In the genomic region with DNA sequence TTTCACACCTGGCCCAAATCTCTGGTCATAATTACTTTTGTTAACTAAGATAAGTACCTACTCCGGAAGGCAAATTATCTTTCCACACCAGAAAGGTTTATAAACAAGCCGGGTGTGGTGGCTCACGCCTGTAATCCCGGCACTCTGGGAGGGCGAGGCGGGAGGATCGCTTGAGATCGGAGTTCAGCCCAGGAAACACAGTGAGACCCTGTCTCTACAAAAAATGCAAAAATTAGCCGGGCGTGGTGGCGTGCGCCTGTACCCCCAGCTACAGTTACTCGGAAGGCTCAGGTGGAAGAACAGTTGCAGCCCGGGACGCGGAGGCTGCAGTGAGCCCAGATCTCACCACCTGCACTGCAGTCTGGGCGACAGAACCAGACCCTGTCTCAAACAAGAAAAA, we compare ENCODE assay signal across 1 cellular context.
TF ChIP-seq lines count a peak whose summit lies in the region.

No MANE protein-coding gene starts in this region.

TF ChIP-seq in HepG2, 621 proteins besides CTCF, POLR2A, EP300 and RAD21 (continued from another document and continues in another):
- TF ChIP-seq, protein P1, sequence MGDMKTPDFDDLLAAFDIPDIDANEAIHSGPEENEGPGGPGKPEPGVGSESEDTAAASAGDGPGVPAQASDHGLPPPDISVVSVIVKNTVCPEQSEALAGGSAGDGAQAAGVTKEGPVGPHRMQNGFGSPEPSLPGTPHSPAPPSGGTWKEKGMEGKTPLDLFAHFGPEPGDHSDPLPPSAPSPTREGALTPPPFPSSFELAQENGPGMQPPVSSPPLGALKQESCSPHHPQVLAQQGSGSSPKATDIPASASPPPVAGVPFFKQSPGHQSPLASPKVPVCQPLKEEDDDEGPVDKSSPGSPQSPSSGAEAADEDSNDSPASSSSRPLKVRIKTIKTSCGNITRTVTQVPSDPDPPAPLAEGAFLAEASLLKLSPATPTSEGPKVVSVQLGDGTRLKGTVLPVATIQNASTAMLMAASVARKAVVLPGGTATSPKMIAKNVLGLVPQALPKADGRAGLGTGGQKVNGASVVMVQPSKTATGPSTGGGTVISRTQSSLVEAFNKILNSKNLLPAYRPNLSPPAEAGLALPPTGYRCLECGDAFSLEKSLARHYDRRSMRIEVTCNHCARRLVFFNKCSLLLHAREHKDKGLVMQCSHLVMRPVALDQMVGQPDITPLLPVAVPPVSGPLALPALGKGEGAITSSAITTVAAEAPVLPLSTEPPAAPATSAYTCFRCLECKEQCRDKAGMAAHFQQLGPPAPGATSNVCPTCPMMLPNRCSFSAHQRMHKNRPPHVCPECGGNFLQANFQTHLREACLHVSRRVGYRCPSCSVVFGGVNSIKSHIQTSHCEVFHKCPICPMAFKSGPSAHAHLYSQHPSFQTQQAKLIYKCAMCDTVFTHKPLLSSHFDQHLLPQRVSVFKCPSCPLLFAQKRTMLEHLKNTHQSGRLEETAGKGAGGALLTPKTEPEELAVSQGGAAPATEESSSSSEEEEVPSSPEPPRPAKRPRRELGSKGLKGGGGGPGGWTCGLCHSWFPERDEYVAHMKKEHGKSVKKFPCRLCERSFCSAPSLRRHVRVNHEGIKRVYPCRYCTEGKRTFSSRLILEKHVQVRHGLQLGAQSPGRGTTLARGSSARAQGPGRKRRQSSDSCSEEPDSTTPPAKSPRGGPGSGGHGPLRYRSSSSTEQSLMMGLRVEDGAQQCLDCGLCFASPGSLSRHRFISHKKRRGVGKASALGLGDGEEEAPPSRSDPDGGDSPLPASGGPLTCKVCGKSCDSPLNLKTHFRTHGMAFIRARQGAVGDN (CRISPR knock-in tag; IDR thresholded peaks at IDR 0.05), result peak; percentile 65
- no peak for TF ChIP-seq RFX1 (IDR thresholded peaks at IDR 0.05)
- TF ChIP-seq XRCC5 (optimal IDR thresholded peaks at IDR 0.05; ENCODE audit: low read length), result peak; percentile 44
- TF ChIP-seq, protein P2, sequence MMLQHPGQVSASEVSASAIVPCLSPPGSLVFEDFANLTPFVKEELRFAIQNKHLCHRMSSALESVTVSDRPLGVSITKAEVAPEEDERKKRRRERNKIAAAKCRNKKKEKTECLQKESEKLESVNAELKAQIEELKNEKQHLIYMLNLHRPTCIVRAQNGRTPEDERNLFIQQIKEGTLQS (CRISPR knock-in tag; IDR thresholded peaks at IDR 0.05), result no peak
- TF ChIP-seq TCF12 (IDR thresholded peaks at IDR 0.05), result no peak
- no peak for TF ChIP-seq TCF12 (CRISPR knock-in tag; IDR thresholded peaks at IDR 0.05)
- TF ChIP-seq RBAK (CRISPR knock-in tag; IDR thresholded peaks at IDR 0.05), result no peak
- no peak for TF ChIP-seq ZFY (CRISPR knock-in tag; IDR thresholded peaks at IDR 0.05)
- 0 out of 2 replicates have a peak, but pooled peaks have one; percentile 30 for TF ChIP-seq MIER3 (CRISPR knock-in tag; IDR thresholded peaks at IDR 0.05; ENCODE audit: borderline replicate concordance)
- TF ChIP-seq ZNF547 (CRISPR knock-in tag; IDR thresholded peaks at IDR 0.05), result peak; percentile 64; the same call in 1 of the 2 replicates
- TF ChIP-seq WIZ (CRISPR knock-in tag; IDR thresholded peaks at IDR 0.05), result no peak
- TF ChIP-seq ZNF746 (CRISPR knock-in tag; IDR thresholded peaks at IDR 0.05), result no peak
- no peak for TF ChIP-seq HNRNPUL1 (IDR thresholded peaks at IDR 0.05; ENCODE audit: low read depth, low read length)
- TF ChIP-seq ZNF263 (CRISPR knock-in tag; IDR thresholded peaks at IDR 0.05), result peak; percentile 50; the same call in 1 of the 2 replicates
- TF ChIP-seq, protein P3, sequence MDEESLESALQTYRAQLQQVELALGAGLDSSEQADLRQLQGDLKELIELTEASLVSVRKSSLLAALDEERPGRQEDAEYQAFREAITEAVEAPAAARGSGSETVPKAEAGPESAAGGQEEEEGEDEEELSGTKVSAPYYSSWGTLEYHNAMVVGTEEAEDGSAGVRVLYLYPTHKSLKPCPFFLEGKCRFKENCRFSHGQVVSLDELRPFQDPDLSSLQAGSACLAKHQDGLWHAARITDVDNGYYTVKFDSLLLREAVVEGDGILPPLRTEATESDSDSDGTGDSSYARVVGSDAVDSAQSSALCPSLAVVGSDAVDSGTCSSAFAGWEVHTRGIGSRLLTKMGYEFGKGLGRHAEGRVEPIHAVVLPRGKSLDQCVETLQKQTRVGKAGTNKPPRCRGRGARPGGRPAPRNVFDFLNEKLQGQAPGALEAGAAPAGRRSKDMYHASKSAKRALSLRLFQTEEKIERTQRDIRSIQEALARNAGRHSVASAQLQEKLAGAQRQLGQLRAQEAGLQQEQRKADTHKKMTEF (CRISPR knock-in tag; IDR thresholded peaks at IDR 0.05), result 0 out of 2 replicates have a peak, but pooled peaks have one; percentile 30
- no peak for TF ChIP-seq ZNF10 (CRISPR knock-in tag; IDR thresholded peaks at IDR 0.05; ENCODE audit: borderline replicate concordance, low read depth)
- TF ChIP-seq ZNF660 (CRISPR knock-in tag; IDR thresholded peaks at IDR 0.05; ENCODE audit: borderline replicate concordance, low read depth), result no peak
- TF ChIP-seq NCOA1 (CRISPR knock-in tag; IDR thresholded peaks at IDR 0.05), result no peak
- no peak for TF ChIP-seq NR2F1 (CRISPR knock-in tag; IDR thresholded peaks at IDR 0.05)
- TF ChIP-seq, protein P4, sequence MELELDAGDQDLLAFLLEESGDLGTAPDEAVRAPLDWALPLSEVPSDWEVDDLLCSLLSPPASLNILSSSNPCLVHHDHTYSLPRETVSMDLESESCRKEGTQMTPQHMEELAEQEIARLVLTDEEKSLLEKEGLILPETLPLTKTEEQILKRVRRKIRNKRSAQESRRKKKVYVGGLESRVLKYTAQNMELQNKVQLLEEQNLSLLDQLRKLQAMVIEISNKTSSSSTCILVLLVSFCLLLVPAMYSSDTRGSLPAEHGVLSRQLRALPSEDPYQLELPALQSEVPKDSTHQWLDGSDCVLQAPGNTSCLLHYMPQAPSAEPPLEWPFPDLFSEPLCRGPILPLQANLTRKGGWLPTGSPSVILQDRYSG (CRISPR knock-in tag; IDR thresholded peaks at IDR 0.05), result no peak
- no peak for TF ChIP-seq ONECUT2 (CRISPR knock-in tag; IDR thresholded peaks at IDR 0.05)
- TF ChIP-seq, protein P5, sequence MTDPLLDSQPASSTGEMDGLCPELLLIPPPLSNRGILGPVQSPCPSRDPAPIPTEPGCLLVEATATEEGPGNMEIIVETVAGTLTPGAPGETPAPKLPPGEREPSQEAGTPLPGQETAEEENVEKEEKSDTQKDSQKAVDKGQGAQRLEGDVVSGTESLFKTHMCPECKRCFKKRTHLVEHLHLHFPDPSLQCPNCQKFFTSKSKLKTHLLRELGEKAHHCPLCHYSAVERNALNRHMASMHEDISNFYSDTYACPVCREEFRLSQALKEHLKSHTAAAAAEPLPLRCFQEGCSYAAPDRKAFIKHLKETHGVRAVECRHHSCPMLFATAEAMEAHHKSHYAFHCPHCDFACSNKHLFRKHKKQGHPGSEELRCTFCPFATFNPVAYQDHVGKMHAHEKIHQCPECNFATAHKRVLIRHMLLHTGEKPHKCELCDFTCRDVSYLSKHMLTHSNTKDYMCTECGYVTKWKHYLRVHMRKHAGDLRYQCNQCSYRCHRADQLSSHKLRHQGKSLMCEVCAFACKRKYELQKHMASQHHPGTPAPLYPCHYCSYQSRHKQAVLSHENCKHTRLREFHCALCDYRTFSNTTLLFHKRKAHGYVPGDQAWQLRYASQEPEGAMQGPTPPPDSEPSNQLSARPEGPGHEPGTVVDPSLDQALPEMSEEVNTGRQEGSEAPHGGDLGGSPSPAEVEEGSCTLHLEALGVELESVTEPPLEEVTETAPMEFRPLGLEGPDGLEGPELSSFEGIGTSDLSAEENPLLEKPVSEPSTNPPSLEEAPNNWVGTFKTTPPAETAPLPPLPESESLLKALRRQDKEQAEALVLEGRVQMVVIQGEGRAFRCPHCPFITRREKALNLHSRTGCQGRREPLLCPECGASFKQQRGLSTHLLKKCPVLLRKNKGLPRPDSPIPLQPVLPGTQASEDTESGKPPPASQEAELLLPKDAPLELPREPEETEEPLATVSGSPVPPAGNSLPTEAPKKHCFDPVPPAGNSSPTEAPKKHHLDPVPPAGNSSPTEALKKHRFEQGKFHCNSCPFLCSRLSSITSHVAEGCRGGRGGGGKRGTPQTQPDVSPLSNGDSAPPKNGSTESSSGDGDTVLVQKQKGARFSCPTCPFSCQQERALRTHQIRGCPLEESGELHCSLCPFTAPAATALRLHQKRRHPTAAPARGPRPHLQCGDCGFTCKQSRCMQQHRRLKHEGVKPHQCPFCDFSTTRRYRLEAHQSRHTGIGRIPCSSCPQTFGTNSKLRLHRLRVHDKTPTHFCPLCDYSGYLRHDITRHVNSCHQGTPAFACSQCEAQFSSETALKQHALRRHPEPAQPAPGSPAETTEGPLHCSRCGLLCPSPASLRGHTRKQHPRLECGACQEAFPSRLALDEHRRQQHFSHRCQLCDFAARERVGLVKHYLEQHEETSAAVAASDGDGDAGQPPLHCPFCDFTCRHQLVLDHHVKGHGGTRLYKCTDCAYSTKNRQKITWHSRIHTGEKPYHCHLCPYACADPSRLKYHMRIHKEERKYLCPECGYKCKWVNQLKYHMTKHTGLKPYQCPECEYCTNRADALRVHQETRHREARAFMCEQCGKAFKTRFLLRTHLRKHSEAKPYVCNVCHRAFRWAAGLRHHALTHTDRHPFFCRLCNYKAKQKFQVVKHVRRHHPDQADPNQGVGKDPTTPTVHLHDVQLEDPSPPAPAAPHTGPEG (CRISPR knock-in tag; IDR thresholded peaks at IDR 0.05), result no peak
- TF ChIP-seq ATRX (CRISPR knock-in tag; IDR thresholded peaks at IDR 0.05; ENCODE audit: borderline replicate concordance), result no peak
- TF ChIP-seq MAFF (IDR thresholded peaks at IDR 0.05; ENCODE audit: low read depth, low read length), result no peak
- no peak for TF ChIP-seq HMGA1 (CRISPR knock-in tag; conservative IDR thresholded peaks at IDR 0.05)
- TF ChIP-seq PCBP1 (IDR thresholded peaks at IDR 0.05; ENCODE audit: borderline replicate concordance, low read depth, low read length), result no peak
- TF ChIP-seq RCOR2 (CRISPR knock-in tag; IDR thresholded peaks at IDR 0.05), result 0 out of 2 replicates have a peak, but pooled peaks have one; percentile 54
- no peak for TF ChIP-seq AGO2 (optimal IDR thresholded peaks at IDR 0.05; ENCODE audit: low read depth, low read length)
- TF ChIP-seq ZNF891 (CRISPR knock-in tag; IDR thresholded peaks at IDR 0.05), result no peak
- peak; percentile 42; the same call in 1 of the 2 replicates for TF ChIP-seq TAF1 (CRISPR knock-in tag; IDR thresholded peaks at IDR 0.05)
- TF ChIP-seq, protein P6, sequence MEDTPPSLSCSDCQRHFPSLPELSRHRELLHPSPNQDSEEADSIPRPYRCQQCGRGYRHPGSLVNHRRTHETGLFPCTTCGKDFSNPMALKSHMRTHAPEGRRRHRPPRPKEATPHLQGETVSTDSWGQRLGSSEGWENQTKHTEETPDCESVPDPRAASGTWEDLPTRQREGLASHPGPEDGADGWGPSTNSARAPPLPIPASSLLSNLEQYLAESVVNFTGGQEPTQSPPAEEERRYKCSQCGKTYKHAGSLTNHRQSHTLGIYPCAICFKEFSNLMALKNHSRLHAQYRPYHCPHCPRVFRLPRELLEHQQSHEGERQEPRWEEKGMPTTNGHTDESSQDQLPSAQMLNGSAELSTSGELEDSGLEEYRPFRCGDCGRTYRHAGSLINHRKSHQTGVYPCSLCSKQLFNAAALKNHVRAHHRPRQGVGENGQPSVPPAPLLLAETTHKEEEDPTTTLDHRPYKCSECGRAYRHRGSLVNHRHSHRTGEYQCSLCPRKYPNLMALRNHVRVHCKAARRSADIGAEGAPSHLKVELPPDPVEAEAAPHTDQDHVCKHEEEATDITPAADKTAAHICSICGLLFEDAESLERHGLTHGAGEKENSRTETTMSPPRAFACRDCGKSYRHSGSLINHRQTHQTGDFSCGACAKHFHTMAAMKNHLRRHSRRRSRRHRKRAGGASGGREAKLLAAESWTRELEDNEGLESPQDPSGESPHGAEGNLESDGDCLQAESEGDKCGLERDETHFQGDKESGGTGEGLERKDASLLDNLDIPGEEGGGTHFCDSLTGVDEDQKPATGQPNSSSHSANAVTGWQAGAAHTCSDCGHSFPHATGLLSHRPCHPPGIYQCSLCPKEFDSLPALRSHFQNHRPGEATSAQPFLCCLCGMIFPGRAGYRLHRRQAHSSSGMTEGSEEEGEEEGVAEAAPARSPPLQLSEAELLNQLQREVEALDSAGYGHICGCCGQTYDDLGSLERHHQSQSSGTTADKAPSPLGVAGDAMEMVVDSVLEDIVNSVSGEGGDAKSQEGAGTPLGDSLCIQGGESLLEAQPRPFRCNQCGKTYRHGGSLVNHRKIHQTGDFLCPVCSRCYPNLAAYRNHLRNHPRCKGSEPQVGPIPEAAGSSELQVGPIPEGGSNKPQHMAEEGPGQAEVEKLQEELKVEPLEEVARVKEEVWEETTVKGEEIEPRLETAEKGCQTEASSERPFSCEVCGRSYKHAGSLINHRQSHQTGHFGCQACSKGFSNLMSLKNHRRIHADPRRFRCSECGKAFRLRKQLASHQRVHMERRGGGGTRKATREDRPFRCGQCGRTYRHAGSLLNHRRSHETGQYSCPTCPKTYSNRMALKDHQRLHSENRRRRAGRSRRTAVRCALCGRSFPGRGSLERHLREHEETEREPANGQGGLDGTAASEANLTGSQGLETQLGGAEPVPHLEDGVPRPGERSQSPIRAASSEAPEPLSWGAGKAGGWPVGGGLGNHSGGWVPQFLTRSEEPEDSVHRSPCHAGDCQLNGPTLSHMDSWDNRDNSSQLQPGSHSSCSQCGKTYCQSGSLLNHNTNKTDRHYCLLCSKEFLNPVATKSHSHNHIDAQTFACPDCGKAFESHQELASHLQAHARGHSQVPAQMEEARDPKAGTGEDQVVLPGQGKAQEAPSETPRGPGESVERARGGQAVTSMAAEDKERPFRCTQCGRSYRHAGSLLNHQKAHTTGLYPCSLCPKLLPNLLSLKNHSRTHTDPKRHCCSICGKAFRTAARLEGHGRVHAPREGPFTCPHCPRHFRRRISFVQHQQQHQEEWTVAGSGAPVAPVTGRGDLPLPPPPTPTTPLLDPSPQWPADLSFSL (CRISPR knock-in tag; IDR thresholded peaks at IDR 0.05), result no peak
- no peak for TF ChIP-seq CCDC6 (CRISPR knock-in tag; IDR thresholded peaks at IDR 0.05)
- TF ChIP-seq, protein P7, sequence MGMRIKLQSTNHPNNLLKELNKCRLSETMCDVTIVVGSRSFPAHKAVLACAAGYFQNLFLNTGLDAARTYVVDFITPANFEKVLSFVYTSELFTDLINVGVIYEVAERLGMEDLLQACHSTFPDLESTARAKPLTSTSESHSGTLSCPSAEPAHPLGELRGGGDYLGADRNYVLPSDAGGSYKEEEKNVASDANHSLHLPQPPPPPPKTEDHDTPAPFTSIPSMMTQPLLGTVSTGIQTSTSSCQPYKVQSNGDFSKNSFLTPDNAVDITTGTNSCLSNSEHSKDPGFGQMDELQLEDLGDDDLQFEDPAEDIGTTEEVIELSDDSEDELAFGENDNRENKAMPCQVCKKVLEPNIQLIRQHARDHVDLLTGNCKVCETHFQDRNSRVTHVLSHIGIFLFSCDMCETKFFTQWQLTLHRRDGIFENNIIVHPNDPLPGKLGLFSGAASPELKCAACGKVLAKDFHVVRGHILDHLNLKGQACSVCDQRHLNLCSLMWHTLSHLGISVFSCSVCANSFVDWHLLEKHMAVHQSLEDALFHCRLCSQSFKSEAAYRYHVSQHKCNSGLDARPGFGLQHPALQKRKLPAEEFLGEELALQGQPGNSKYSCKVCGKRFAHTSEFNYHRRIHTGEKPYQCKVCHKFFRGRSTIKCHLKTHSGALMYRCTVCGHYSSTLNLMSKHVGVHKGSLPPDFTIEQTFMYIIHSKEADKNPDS (CRISPR knock-in tag; IDR thresholded peaks at IDR 0.05), result no peak
- TF ChIP-seq KLF9 (CRISPR knock-in tag; IDR thresholded peaks at IDR 0.05; ENCODE audit: low read depth), result no peak
- no peak for TF ChIP-seq ELF3 (CRISPR knock-in tag; IDR thresholded peaks at IDR 0.05)
- TF ChIP-seq, protein P8, sequence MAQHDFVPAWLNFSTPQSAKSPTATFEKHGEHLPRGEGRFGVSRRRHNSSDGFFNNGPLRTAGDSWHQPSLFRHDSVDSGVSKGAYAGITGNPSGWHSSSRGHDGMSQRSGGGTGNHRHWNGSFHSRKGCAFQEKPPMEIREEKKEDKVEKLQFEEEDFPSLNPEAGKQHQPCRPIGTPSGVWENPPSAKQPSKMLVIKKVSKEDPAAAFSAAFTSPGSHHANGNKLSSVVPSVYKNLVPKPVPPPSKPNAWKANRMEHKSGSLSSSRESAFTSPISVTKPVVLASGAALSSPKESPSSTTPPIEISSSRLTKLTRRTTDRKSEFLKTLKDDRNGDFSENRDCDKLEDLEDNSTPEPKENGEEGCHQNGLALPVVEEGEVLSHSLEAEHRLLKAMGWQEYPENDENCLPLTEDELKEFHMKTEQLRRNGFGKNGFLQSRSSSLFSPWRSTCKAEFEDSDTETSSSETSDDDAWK (CRISPR knock-in tag; IDR thresholded peaks at IDR 0.05), result no peak
